ENCODE assay signal across 15 cellular contexts in genomic region chr1:111843177-111843576, GRCh38.
A peak's percentile ranks its signal among the peaks of the same experiment; 100 is the strongest.
DNase-seq lines count a peak whose midpoint lies in the region; ATAC-seq and TF ChIP-seq lines count a peak whose summit lies in the region.
"Had no signal": no experiment of that assay in that cellular context is flagged by ENCODE, and none has a peak within 500 bp of the region (broad histone marks: within the 10 kb centered on the region; RNA-seq: fewer than 3 reads in every experiment).

No MANE protein-coding gene starts in this region.

- TF ChIP-seq POLR2A in gastrocnemius medialis (IDR thresholded peaks at IDR 0.05) = no peak
- TF ChIP-seq POLR2A in sigmoid colon (IDR thresholded peaks at IDR 0.05) = no peak

- H3K27ac ChIP-seq in gastrocnemius medialis (no peak overlapping the region), sigmoid colon (no peak overlapping the region)
- H3K27ac ChIP-seq: A549, GM23248 had no signal

- in situ Hi-C loops in gastrocnemius medialis (cut with MboI; ENCODE audit: low sequenced_read_pairs in 4 of 4) = no loop called here
- in situ Hi-C loops in GM13977 (cut with MboI; ENCODE audit: low pct_unique_long_range_greater_than_20kb, low sequenced_read_pairs, unreplicated experiment) = no loop called here

- intact Hi-C loops in gastrocnemius medialis (cut with DNase I; ENCODE audit: low total_unique reads) (no loop called here), sigmoid colon (cut with DNase I) (no loop called here)

- no peaks in the 10 kb centered on the region for H3K9me3 ChIP-seq in gastrocnemius medialis
- no peaks in the 10 kb centered on the region for H3K9me3 ChIP-seq in sigmoid colon
- H3K9me3 ChIP-seq: A549 had no signal

- TF ChIP-seq CTCF in gastrocnemius medialis (IDR thresholded peaks at IDR 0.05 in 4 of 5, conservative IDR thresholded peaks at IDR 0.05 in 1 of 5) (no peak), sigmoid colon (IDR thresholded peaks at IDR 0.05) (no peak), GM13977 (IDR thresholded peaks at IDR 0.05; ENCODE audit: extremely low read depth, insufficient read depth, missing control alignments) (no peak)

- 51 to 54% methylated on average over 2 of the region's 2 CpGs for WGBS in sigmoid colon, 2 donors

- no peak for ATAC-seq in gastrocnemius medialis
- ATAC-seq: A549; CD8-positive, alpha-beta T cell; HCT116 had no signal

- TF ChIP-seq EP300 in sigmoid colon (IDR thresholded peaks at IDR 0.05) = no peak

- peak in 36 of 58 donors; percentile 10 to 79 (median 44) for DNase-seq in anterior cingulate cortex (lab: John Stamatoyannopoulos, UW)
- DNase-seq in cerebellum (ENCODE audit: low spot score) = peak; percentile 73
- peak; percentile 57 for DNase-seq in mesenteric fat pad (ENCODE audit: low spot score)
- DNase-seq in putamen (ENCODE audit: low spot score) = peak; percentile 58
- DNase-seq in gastrocnemius medialis = no peak
- no peak for DNase-seq in sigmoid colon
- DNase-seq in GM13977 (ENCODE audit: low spot score) = no peak
- DNase-seq in NCI-H82 treated with DMSO at 0.1 percent for 48 hours (lab: John Stamatoyannopoulos, UW; ENCODE audit: unreplicated experiment) = no peak
- DNase-seq: CD8-positive, alpha-beta T cell; COR-L47; DND-41; GF-D8; GM23248 had no signal

- H3K4me3 ChIP-seq in gastrocnemius medialis = no peak overlapping the region
- no peak overlapping the region for H3K4me3 ChIP-seq in sigmoid colon
- H3K4me3 ChIP-seq: A549, GM23248 had no signal

- no peaks in the 10 kb centered on the region for H3K4me1 ChIP-seq in gastrocnemius medialis
- H3K4me1 ChIP-seq in sigmoid colon = peaks cover 0 to 6% (median 0%) of the 10 kb centered on the region in 4 donors
- H3K4me1 ChIP-seq: A549 had no signal

- H3K36me3 ChIP-seq in gastrocnemius medialis = no peaks in the 10 kb centered on the region
- H3K36me3 ChIP-seq in sigmoid colon = no peaks in the 10 kb centered on the region

- H3K27me3 ChIP-seq in gastrocnemius medialis = no peaks in the 10 kb centered on the region
- no peaks in the 10 kb centered on the region for H3K27me3 ChIP-seq in sigmoid colon

Comparison
In these comparisons a context has a peak if more than half of its experiments do, and no peak if none do; other contexts are left out.
1. DNase-seq: peak in anterior cingulate cortex (36 of 58), cerebellum (single experiment), mesenteric fat pad (single experiment) and putamen (single experiment); none in gastrocnemius medialis (0 of 2), sigmoid colon (single experiment), GM13977 (single experiment) and NCI-H82 treated with DMSO at 0.1 percent for 48 hours (single experiment).